In genomic region chr11:115530752-115531151, GRCh38 we compare ENCODE assay signal across 1 cellular context.
TF ChIP-seq lines count a peak whose summit lies in the region.

No MANE protein-coding gene starts in this region.

TF ChIP-seq in GM23338, 12 proteins besides CTCF, POLR2A, EP300 and RAD21 (continued from another document):
- no peak for TF ChIP-seq ZNF462 (CRISPR knock-in tag; IDR thresholded peaks at IDR 0.05)
- no peak for TF ChIP-seq EZH2phosphoT487 (IDR thresholded peaks at IDR 0.05; ENCODE audit: unreplicated experiment)
- TF ChIP-seq STAT1 (IDR thresholded peaks at IDR 0.05; ENCODE audit: unreplicated experiment) = no peak
- TF ChIP-seq JUNB (IDR thresholded peaks at IDR 0.05; ENCODE audit: unreplicated experiment) = no peak
- no peak for TF ChIP-seq EZH2 (IDR thresholded peaks at IDR 0.05; ENCODE audit: low read depth, unreplicated experiment)
